34 cellular contexts compared by ENCODE assay signal in genomic region chr18:43949291-43949690, GRCh38.
"Had no signal": no experiment of that assay in that cellular context is flagged by ENCODE, and none has a peak within 500 bp of the region (broad histone marks: within the 10 kb centered on the region; RNA-seq: fewer than 3 reads in every experiment).

No MANE protein-coding gene starts in this region.

- H3K27me3 ChIP-seq: adrenal gland, body of pancreas, brain microvascular endothelial cell, breast epithelium had no signal

- H3K36me3 ChIP-seq: adrenal gland, brain microvascular endothelial cell, breast epithelium, WERI-Rb-1 had no signal

- H3K4me1 ChIP-seq: adrenal gland, breast epithelium had no signal

- H3K27ac ChIP-seq: adrenal gland, body of pancreas, brain microvascular endothelial cell, breast epithelium, WERI-Rb-1 had no signal

- H3K9me3 ChIP-seq: adrenal gland, body of pancreas had no signal

- DNase-seq: activated CD4-positive, alpha-beta memory T cell treated with anti-CD3 and anti-CD28 coated beads for 36 hours; activated CD4-positive, alpha-beta T cell treated with anti-CD3 and anti-CD28 coated beads for 1 hour; activated CD4-positive, alpha-beta T cell treated with anti-CD3 and anti-CD28 coated beads for 36 hours; activated CD4-positive, alpha-beta T cell treated with anti-CD3 and anti-CD28 coated beads, Interleukin-2, amount 10 ng/mL, durations not matched to agents 24 days and 14 days; activated CD4-positive, alpha-beta T cell treated with anti-CD3 and anti-CD28 coated beads, Interleukin-2, amount 50 U/mL, for 1 hour; activated CD4-positive, alpha-beta T cell treated with anti-CD3 and anti-CD28 coated beads, Interleukin-2, amount 50 U/mL, for 4 hours; activated CD4-positive, CD25-positive, alpha-beta regulatory T cell; activated CD8-positive, alpha-beta memory T cell treated with anti-CD3 and anti-CD28 coated beads, Interleukin-2, amount 50 U/mL, for 4 hours; activated CD8-positive, alpha-beta T cell treated with anti-CD3 and anti-CD28 coated beads for 36 hours; activated effector memory CD4-positive, alpha-beta T cell treated with anti-CD3 and anti-CD28 coated beads, Interleukin-2, amount 50 U/mL, for 16 hours; activated gamma-delta T cell treated with Interleukin-2 at 50 U/mL for 16 hours; activated naive CD4-positive, alpha-beta T cell; activated naive CD4-positive, alpha-beta T cell treated with anti-CD3 and anti-CD28 coated beads for 36 hours; activated naive CD4-positive, alpha-beta T cell treated with anti-CD3 and anti-CD28 coated beads, Interleukin-2, amount 50 U/mL, for 16 hours; activated naive CD8-positive, alpha-beta T cell treated with anti-CD3 and anti-CD28 coated beads for 36 hours; activated T-cell treated with anti-CD3 and anti-CD28 coated beads for 4 hours; activated T-cell treated with anti-CD3 and anti-CD28 coated beads, Interleukin-2, amount 50 U/mL, for 1 hour; activated T-cell treated with anti-CD3 and anti-CD28 coated beads, Interleukin-2, amount 50 U/mL, for 4 hours; activated T-cell treated with anti-CD3 and anti-CD28 coated beads, Interleukin-2, amount 50 U/mL, for 72 hours; adrenal gland; amniotic stem cell; aorta; body of pancreas; brain microvascular endothelial cell; central memory CD4-positive, alpha-beta T cell; T-helper 1 cell; T-helper 2 cell; T-helper 9 cell; WERI-Rb-1 had no signal

- ATAC-seq: activated CD4-positive, alpha-beta T cell treated with anti-CD3 and anti-CD28 coated beads for 36 hours; activated CD4-positive, CD25-positive, alpha-beta regulatory T cell treated with anti-CD3 and anti-CD28 coated beads, Interleukin-2, amount 50 U/mL, for 24 hours; activated CD8-positive, alpha-beta T cell treated with anti-CD3 and anti-CD28 coated beads for 36 hours; activated naive CD4-positive, alpha-beta T cell treated with anti-CD3 and anti-CD28 coated beads, Interleukin-2, amount 50 U/mL, for 72 hours; activated T-cell treated with anti-CD3 and anti-CD28 coated beads, Interleukin-2, amount 50 U/mL, for 4 hours; activated T-cell treated with anti-CD3 and anti-CD28 coated beads, Interleukin-2, amount 50 U/mL, for 72 hours; activated T-helper 17 cell treated with anti-CD3 and anti-CD28 coated beads, Interleukin-2, amount 50 U/mL, for 72 hours; body of pancreas; WTC11 had no signal

- H3K4me3 ChIP-seq: adrenal gland, body of pancreas, breast epithelium had no signal
